ENCODE assay signal across 9 cellular contexts in genomic region chr15:99485992-99486370, GRCh38.
DNase-seq lines count a peak whose midpoint lies in the region; ATAC-seq and TF ChIP-seq lines count a peak whose summit lies in the region.
"Had no signal": no experiment of that assay in that cellular context is flagged by ENCODE, and none has a peak within 500 bp of the region (broad histone marks: within the 10 kb centered on the region; RNA-seq: fewer than 3 reads in every experiment).

No MANE protein-coding gene starts in this region.

- no peaks in the 10 kb centered on the region for H3K36me3 Mint-ChIP-seq in activated CD8-positive, alpha-beta memory T cell treated with anti-CD3 and anti-CD28 coated beads, Interleukin-2, amount 10 ng/mL, durations not matched to agents 7 days and 5 days
- H3K36me3 Mint-ChIP-seq in brain, result no peaks in the 10 kb centered on the region

- WGBS in right lobe of liver (ENCODE audit: insufficient coverage, low coverage, low lambda C conversion rate, missing lambda C conversion rate), result 42% methylated on average over 3 of the region's 9 CpGs
- WGBS in tibial nerve, 2 donors, result 29 to 30% methylated on average over 7 to 9 of the region's 9 CpGs

- peak overlapping the region in 1 of 3 donors; percentile 21 for H3K27ac ChIP-seq in right lobe of liver
- peak overlapping the region in 3 of 4 donors; percentile 62 to 72 (median 69) for H3K27ac ChIP-seq in tibial nerve
- H3K27ac ChIP-seq: C4-2B had no signal

- intact Hi-C loops in right lobe of liver (cut with DNase I), result no loop called here

- H3K27ac Mint-ChIP-seq in activated CD8-positive, alpha-beta memory T cell treated with anti-CD3 and anti-CD28 coated beads, Interleukin-2, amount 10 ng/mL, durations not matched to agents 7 days and 5 days, result no peak overlapping the region
- peak overlapping the region in 4 of 5 experiments; percentile 23 to 69 (median 52) for H3K27ac Mint-ChIP-seq in brain

- H3K4me3 ChIP-seq in right lobe of liver, result peak overlapping the region in 2 of 3 donors; percentile 16 to 31
- peak overlapping the region; percentile 26 to 54 (median 36) for H3K4me3 ChIP-seq in tibial nerve

- CTCF ChIA-PET in activated CD8-positive, alpha-beta memory T cell treated with anti-CD3 and anti-CD28 coated beads, Interleukin-2, amount 10 ng/mL, durations not matched to agents 7 days and 5 days (lab: Charles Lee), result no interaction called here

- H3K27me3 ChIP-seq in right lobe of liver, result no peaks in the 10 kb centered on the region
- H3K27me3 ChIP-seq in tibial nerve, result no peaks in the 10 kb centered on the region

- TF ChIP-seq POLR2A in right lobe of liver (IDR thresholded peaks at IDR 0.05) (no peak), tibial nerve (IDR thresholded peaks at IDR 0.05) (no peak)

- H3K27me3 Mint-ChIP-seq in activated CD8-positive, alpha-beta memory T cell treated with anti-CD3 and anti-CD28 coated beads, Interleukin-2, amount 10 ng/mL, durations not matched to agents 7 days and 5 days, result peaks cover 44% of the 10 kb centered on the region
- peaks cover 5% of the 10 kb centered on the region for H3K27me3 Mint-ChIP-seq in brain

- no peaks in the 10 kb centered on the region for H3K4me1 ChIP-seq in right lobe of liver
- H3K4me1 ChIP-seq in tibial nerve, result peaks cover 0 to 24% (median 12%) of the 10 kb centered on the region in 4 donors

- TF ChIP-seq EP300 in tibial nerve (IDR thresholded peaks at IDR 0.05), result no peak

- TF ChIP-seq CTCF in brain (conservative IDR thresholded peaks at IDR 0.05), result no peak
- no peak for TF ChIP-seq CTCF in right lobe of liver (IDR thresholded peaks at IDR 0.05)
- TF ChIP-seq CTCF in tibial nerve (IDR thresholded peaks at IDR 0.05), result no peak

- H3K4me3 Mint-ChIP-seq in activated CD8-positive, alpha-beta memory T cell treated with anti-CD3 and anti-CD28 coated beads, Interleukin-2, amount 10 ng/mL, durations not matched to agents 7 days and 5 days, result no peak overlapping the region
- H3K4me3 Mint-ChIP-seq in brain, result peak overlapping the region; percentile 48 to 65 (median 56)

- H3K36me3 ChIP-seq in right lobe of liver, result no peaks in the 10 kb centered on the region
- no peaks in the 10 kb centered on the region for H3K36me3 ChIP-seq in tibial nerve

- H3K4me1 Mint-ChIP-seq in activated CD8-positive, alpha-beta memory T cell treated with anti-CD3 and anti-CD28 coated beads, Interleukin-2, amount 10 ng/mL, durations not matched to agents 7 days and 5 days, result peaks cover 7% of the 10 kb centered on the region
- H3K4me1 Mint-ChIP-seq in brain, result peaks cover 28% of the 10 kb centered on the region

- peak; percentile 57 for DNase-seq in activated CD8-positive, alpha-beta memory T cell treated with anti-CD3 and anti-CD28 coated beads, Interleukin-2, amount 50 U/mL, for 48 hours
- DNase-seq in activated CD8-positive, alpha-beta memory T cell treated with anti-CD3 and anti-CD28 coated beads, Interleukin-2, amount 10 ng/mL, durations not matched to agents 7 days and 5 days, result no peak
- DNase-seq in right lobe of liver (no peak), tibial nerve (ENCODE audit: low spot score in 2 of 2) (no peak), MV-4-11 (lab: John Stamatoyannopoulos, UW) (no peak)

- no peak for ATAC-seq in activated CD8-positive, alpha-beta memory T cell treated with anti-CD3 and anti-CD28 coated beads, Interleukin-2, amount 10 ng/mL, durations not matched to agents 7 days and 5 days
- peak in 2 of 4 donors; percentile 18 to 37 for ATAC-seq in right lobe of liver
- ATAC-seq in HG03565 (IDR thresholded peaks at IDR 0.05; ENCODE audit: unreplicated experiment), result no peak
- ATAC-seq in GM21367 (IDR thresholded peaks at IDR 0.05; ENCODE audit: unreplicated experiment), result no peak

- H3K9me3 ChIP-seq in right lobe of liver (no peaks in the 10 kb centered on the region), tibial nerve (no peaks in the 10 kb centered on the region)

- no peaks in the 10 kb centered on the region for H3K9me3 Mint-ChIP-seq in activated CD8-positive, alpha-beta memory T cell treated with anti-CD3 and anti-CD28 coated beads, Interleukin-2, amount 10 ng/mL, durations not matched to agents 7 days and 5 days (ENCODE audit: low read depth)
- H3K9me3 Mint-ChIP-seq in brain, result peaks cover 3 to 12% (median 7%) of the 10 kb centered on the region in 5 experiments
